In the genomic region with DNA sequence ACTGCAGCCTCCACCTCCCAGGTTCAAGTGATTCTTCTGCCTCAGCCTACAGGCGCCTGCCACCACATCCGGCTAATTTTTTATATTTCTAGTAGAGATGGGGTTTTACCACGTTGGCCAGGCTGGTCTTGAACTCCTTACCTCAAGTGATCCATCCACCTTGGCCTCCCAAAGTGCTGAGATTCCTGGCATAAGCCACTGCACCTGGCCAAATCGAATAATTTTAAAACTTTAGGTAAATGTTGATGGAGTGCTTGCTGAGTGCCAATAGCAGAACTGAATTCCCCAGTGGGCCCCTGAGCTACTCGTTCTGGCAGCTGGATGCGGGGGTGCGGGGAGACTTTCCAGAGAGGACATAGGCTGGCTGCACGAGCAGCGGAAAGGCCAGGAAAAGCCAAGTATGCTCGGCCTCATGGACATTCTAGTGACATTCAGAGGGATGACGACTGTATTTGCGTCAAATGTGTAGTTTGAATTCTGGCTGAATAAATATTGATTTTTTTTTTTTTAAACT, we compare ENCODE assay signal across 1 cellular context.
TF ChIP-seq lines count a peak whose summit lies in the region.

No MANE protein-coding gene starts in this region.

TF ChIP-seq in HepG2, 621 proteins besides CTCF, POLR2A, EP300 and RAD21:
- TF ChIP-seq, protein P1, sequence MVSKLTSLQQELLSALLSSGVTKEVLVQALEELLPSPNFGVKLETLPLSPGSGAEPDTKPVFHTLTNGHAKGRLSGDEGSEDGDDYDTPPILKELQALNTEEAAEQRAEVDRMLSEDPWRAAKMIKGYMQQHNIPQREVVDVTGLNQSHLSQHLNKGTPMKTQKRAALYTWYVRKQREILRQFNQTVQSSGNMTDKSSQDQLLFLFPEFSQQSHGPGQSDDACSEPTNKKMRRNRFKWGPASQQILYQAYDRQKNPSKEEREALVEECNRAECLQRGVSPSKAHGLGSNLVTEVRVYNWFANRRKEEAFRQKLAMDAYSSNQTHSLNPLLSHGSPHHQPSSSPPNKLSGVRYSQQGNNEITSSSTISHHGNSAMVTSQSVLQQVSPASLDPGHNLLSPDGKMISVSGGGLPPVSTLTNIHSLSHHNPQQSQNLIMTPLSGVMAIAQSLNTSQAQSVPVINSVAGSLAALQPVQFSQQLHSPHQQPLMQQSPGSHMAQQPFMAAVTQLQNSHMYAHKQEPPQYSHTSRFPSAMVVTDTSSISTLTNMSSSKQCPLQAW (CRISPR knock-in tag; IDR thresholded peaks at IDR 0.05): no peak
- TF ChIP-seq ZNF121 (CRISPR knock-in tag; IDR thresholded peaks at IDR 0.05): peak; percentile 18; the same call in 1 of the 2 replicates
TF ChIP-seq in HepG2: peak in this region for 1.
